In genomic region chr18:80202-80601, GRCh38 we compare ENCODE assay signal across 1 cellular context. TPM values are rescaled to one million over a fixed set of nuclear protein-coding genes. Genes with fewer than 3 reads are reported as not detected.
"Had no signal": no experiment of that assay in that cellular context is flagged by ENCODE, and none has a peak within 500 bp of the region (broad histone marks: within the 10 kb centered on the region; RNA-seq: fewer than 3 reads in every experiment).

No MANE protein-coding gene starts in this region.

RNA-seq across cellular contexts. Expression of gene TUBB8B, which starts 30.8 kb away (rescaled TPM):
- total RNA-seq: GM12878 had no signal
- polyA plus RNA-seq: GM12878 had no signal
